In genomic region chr2:88873620-88874019, GRCh38 we compare ENCODE assay signal across 13 cellular contexts.
"Had no signal": no experiment of that assay in that cellular context is flagged by ENCODE, and none has a peak within 500 bp of the region (broad histone marks: within the 10 kb centered on the region; RNA-seq: fewer than 3 reads in every experiment).

No MANE protein-coding gene starts in this region.

- H3K9me3 ChIP-seq: ascending aorta, body of pancreas had no signal

- H3K36me3 Mint-ChIP-seq: activated CD4-positive, alpha-beta memory T cell treated with anti-CD3 and anti-CD28 coated beads for 36 hours; activated naive CD4-positive, alpha-beta T cell treated with anti-CD3 and anti-CD28 coated beads, Interleukin-2, amount 50 U/mL, for 72 hours; T-cell had no signal

- H3K27me3 ChIP-seq: ascending aorta, body of pancreas had no signal

- H3K4me2 ChIP-seq: KMS-11 had no signal

- H3K4me1 ChIP-seq: ascending aorta had no signal

- H3K4me3 Mint-ChIP-seq: activated CD4-positive, alpha-beta memory T cell treated with anti-CD3 and anti-CD28 coated beads for 36 hours; activated CD4-positive, alpha-beta T cell treated with anti-CD3 and anti-CD28 coated beads, Interleukin-2, amount 10 ng/mL, durations not matched to agents 7 days and 5 days; activated naive CD8-positive, alpha-beta T cell treated with anti-CD3 and anti-CD28 coated beads, Interleukin-2, amount 50 U/mL, for 24 hours; activated T-cell treated with anti-CD3 and anti-CD28 coated beads, Interleukin-2, amount 50 U/mL, for 4 hours; T-cell had no signal

- H3K36me3 ChIP-seq: ascending aorta had no signal

- H3K9ac ChIP-seq: KMS-11 had no signal

- H3K9me3 Mint-ChIP-seq: activated CD4-positive, alpha-beta memory T cell treated with anti-CD3 and anti-CD28 coated beads for 36 hours; activated CD4-positive, alpha-beta T cell treated with anti-CD3 and anti-CD28 coated beads, Interleukin-2, amount 10 ng/mL, durations not matched to agents 7 days and 5 days; activated naive CD4-positive, alpha-beta T cell treated with anti-CD3 and anti-CD28 coated beads, Interleukin-2, amount 50 U/mL, for 72 hours; activated naive CD8-positive, alpha-beta T cell treated with anti-CD3 and anti-CD28 coated beads, Interleukin-2, amount 50 U/mL, for 24 hours; activated T-cell treated with anti-CD3 and anti-CD28 coated beads, Interleukin-2, amount 50 U/mL, for 4 hours; T-cell had no signal

- DNase-seq: activated CD8-positive, alpha-beta memory T cell treated with anti-CD3 and anti-CD28 coated beads for 24 hours; activated effector memory CD4-positive, alpha-beta T cell treated with anti-CD3 and anti-CD28 coated beads, Interleukin-2, amount 50 U/mL, for 16 hours; NCI-H1436 treated with DMSO at 0.1 percent for 48 hours; NCI-H187 had no signal

- H3K4me1 Mint-ChIP-seq: activated CD4-positive, alpha-beta T cell treated with anti-CD3 and anti-CD28 coated beads, Interleukin-2, amount 10 ng/mL, durations not matched to agents 7 days and 5 days; activated naive CD8-positive, alpha-beta T cell treated with anti-CD3 and anti-CD28 coated beads, Interleukin-2, amount 50 U/mL, for 24 hours; T-cell had no signal

- H3K27ac Mint-ChIP-seq: activated CD4-positive, alpha-beta memory T cell treated with anti-CD3 and anti-CD28 coated beads for 36 hours; activated CD4-positive, alpha-beta T cell treated with anti-CD3 and anti-CD28 coated beads, Interleukin-2, amount 10 ng/mL, durations not matched to agents 7 days and 5 days; activated naive CD4-positive, alpha-beta T cell treated with anti-CD3 and anti-CD28 coated beads, Interleukin-2, amount 50 U/mL, for 72 hours; activated naive CD8-positive, alpha-beta T cell treated with anti-CD3 and anti-CD28 coated beads, Interleukin-2, amount 50 U/mL, for 24 hours; T-cell had no signal

- H3K27ac ChIP-seq: ascending aorta, body of pancreas, KMS-11 had no signal

- H3K4me3 ChIP-seq: ascending aorta, body of pancreas had no signal
